In the genomic region with DNA sequence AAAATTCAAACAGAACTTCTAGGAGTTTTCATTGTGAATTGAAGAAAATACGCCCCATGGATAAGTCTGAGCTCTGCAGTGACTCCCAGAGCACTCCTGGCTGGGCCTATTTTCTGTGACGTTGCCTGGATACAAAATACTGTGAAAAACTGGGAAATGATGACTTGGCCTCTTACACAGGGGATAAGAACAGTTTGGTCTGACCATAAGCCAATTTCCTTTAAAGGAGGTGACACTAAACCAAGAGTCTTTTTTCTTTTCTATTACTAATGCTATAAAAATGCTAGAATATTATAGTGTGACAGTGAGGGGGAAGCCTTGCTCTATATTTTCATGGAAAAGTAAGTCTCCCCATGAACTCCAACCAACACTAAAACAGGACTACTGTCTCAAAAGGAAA, we compare ENCODE assay signal across 8 cellular contexts. TPM values are rescaled to one million over a fixed set of nuclear protein-coding genes. Genes with fewer than 3 reads are reported as not detected.
DNase-seq lines count a peak whose midpoint lies in the region; ATAC-seq and TF ChIP-seq lines count a peak whose summit lies in the region.

No MANE protein-coding gene starts in this region.

- TF ChIP-seq CTCF in HL-60 (IDR thresholded peaks at IDR 0.05; ENCODE audit: insufficient read depth, low read length): no peak
- no peak for TF ChIP-seq CTCF in MCF 10A (IDR thresholded peaks at IDR 0.05; ENCODE audit: unreplicated experiment)
- no peak for TF ChIP-seq CTCF in kidney epithelial cell (IDR thresholded peaks at IDR 0.05; ENCODE audit: insufficient read depth, low read length, poor library complexity, severe bottlenecking)

- CTCF ChIA-PET in MCF 10A (lab: Yijun Ruan, JAX): interaction anchor here (0.5 to 12.9 kb wide), 9 partner anchors 11 to 217 kb away, joined by 3 to 139 read pairs (median 4); a partner anchor contains a TSS
- CTCF ChIA-PET in activated CD4-positive, alpha-beta memory T cell treated with anti-CD3 and anti-CD28 coated beads, Interleukin-2, amount 10 ng/mL, durations not matched to agents 7 days and 5 days (lab: Charles Lee): no interaction called here

- intact Hi-C loops in MCF 10A (cut with micrococcal nuclease): loop anchor here (2.0 kb wide), 1 partner anchor 52 kb away; no protein-coding TSS in a partner anchor

- no peak for DNase-seq in HL-60 (ENCODE audit: low read depth in 1 of 2, low spot score in 1 of 2)
- DNase-seq in MCF 10A (ENCODE audit: unreplicated experiment): peak; percentile 72
- peak; percentile 80 for DNase-seq in kidney epithelial cell (ENCODE audit: low read depth)
- DNase-seq in stromal cell of bone marrow (ENCODE audit: low read depth): peak; percentile 98
- no peak for DNase-seq in activated CD4-positive, alpha-beta memory T cell treated with anti-CD3 and anti-CD28 coated beads, Interleukin-2, amount 10 ng/mL, durations not matched to agents 7 days and 5 days

- TF ChIP-seq POLR2A in GM18505 (IDR thresholded peaks at IDR 0.05; ENCODE audit: borderline replicate concordance, extremely low read depth, insufficient read depth, insufficient read length): no peak

- ATAC-seq in HG02840 (IDR thresholded peaks at IDR 0.05; ENCODE audit: low FRiP score, unreplicated experiment) (no peak), HG02884 (IDR thresholded peaks at IDR 0.05; ENCODE audit: unreplicated experiment) (no peak), GM18505 (IDR thresholded peaks at IDR 0.05; ENCODE audit: unreplicated experiment) (no peak)

- no peaks in the 10 kb centered on the region for H3K9me3 Mint-ChIP-seq in MCF 10A (ENCODE audit: unreplicated experiment)
- no peaks in the 10 kb centered on the region for H3K9me3 Mint-ChIP-seq in activated CD4-positive, alpha-beta memory T cell treated with anti-CD3 and anti-CD28 coated beads, Interleukin-2, amount 10 ng/mL, durations not matched to agents 7 days and 5 days

- peaks cover 58% of the 10 kb centered on the region for H3K4me1 Mint-ChIP-seq in MCF 10A (ENCODE audit: insufficient read depth, unreplicated experiment)
- H3K4me1 Mint-ChIP-seq in activated CD4-positive, alpha-beta memory T cell treated with anti-CD3 and anti-CD28 coated beads, Interleukin-2, amount 10 ng/mL, durations not matched to agents 7 days and 5 days: no peaks in the 10 kb centered on the region

- POLR2A ChIA-PET in MCF 10A (lab: Yijun Ruan, JAX): interaction anchor here (0.5 to 39.8 kb wide), 16 partner anchors 9 to 505 kb away, joined by 3 to 2342 read pairs (median 5); a partner anchor contains a TSS
- POLR2A ChIA-PET in activated CD4-positive, alpha-beta memory T cell treated with anti-CD3 and anti-CD28 coated beads, Interleukin-2, amount 10 ng/mL, durations not matched to agents 7 days and 5 days (lab: Charles Lee): no interaction called here

- H3K27me3 ChIP-seq in HL-60 (ENCODE audit: insufficient read depth, poor library complexity, severe bottlenecking) (no peaks in the 10 kb centered on the region), kidney epithelial cell (ENCODE audit: control insufficient read depth, insufficient read depth, low read length) (no peaks in the 10 kb centered on the region)

- H3K4me3 ChIP-seq in HL-60 (replicated peaks; ENCODE audit: insufficient read depth, low read length): no peak overlapping the region
- no peak overlapping the region for H3K4me3 ChIP-seq in kidney epithelial cell (ENCODE audit: low read depth, low read length)

- no peaks in the 10 kb centered on the region for H3K36me3 ChIP-seq in kidney epithelial cell (ENCODE audit: control insufficient read depth, insufficient read depth, low read length)

- no peaks in the 10 kb centered on the region for H3K27me3 Mint-ChIP-seq in MCF 10A (ENCODE audit: insufficient read depth, unreplicated experiment)
- no peaks in the 10 kb centered on the region for H3K27me3 Mint-ChIP-seq in activated CD4-positive, alpha-beta memory T cell treated with anti-CD3 and anti-CD28 coated beads, Interleukin-2, amount 10 ng/mL, durations not matched to agents 7 days and 5 days

- TSS peak; percentile 97 for BruUV-seq in MCF 10A (replicated peaks; lab: Mats Ljungman, UMichigan)

- peak overlapping the region; percentile 26 for H3K27ac ChIP-seq in HL-60 (replicated peaks)

- peak overlapping the region; percentile 98 for H3K27ac Mint-ChIP-seq in MCF 10A (ENCODE audit: low read depth, unreplicated experiment)
- no peak overlapping the region for H3K27ac Mint-ChIP-seq in activated CD4-positive, alpha-beta memory T cell treated with anti-CD3 and anti-CD28 coated beads, Interleukin-2, amount 10 ng/mL, durations not matched to agents 7 days and 5 days

- H3K36me3 Mint-ChIP-seq in MCF 10A (ENCODE audit: insufficient read depth, unreplicated experiment): peaks cover 31% of the 10 kb centered on the region
- no peaks in the 10 kb centered on the region for H3K36me3 Mint-ChIP-seq in activated CD4-positive, alpha-beta memory T cell treated with anti-CD3 and anti-CD28 coated beads, Interleukin-2, amount 10 ng/mL, durations not matched to agents 7 days and 5 days (ENCODE audit: low read depth)

- H3K4me3 Mint-ChIP-seq in MCF 10A (ENCODE audit: unreplicated experiment): peak overlapping the region; percentile 70
- H3K4me3 Mint-ChIP-seq in activated CD4-positive, alpha-beta memory T cell treated with anti-CD3 and anti-CD28 coated beads, Interleukin-2, amount 10 ng/mL, durations not matched to agents 7 days and 5 days: no peak overlapping the region

RNA-seq across cellular contexts. Expression of a gene that starts 45.6 kb away (rescaled TPM):
- 167 and 181 TPM in 2 replicates for total RNA-seq in MCF 10A (2022)
- total RNA-seq in kidney epithelial cell: 141 and 142 TPM in 2 replicates
- total RNA-seq in activated CD4-positive, alpha-beta memory T cell treated with anti-CD3 and anti-CD28 coated beads, Interleukin-2, amount 10 ng/mL, durations not matched to agents 7 days and 5 days: 10 to 100 TPM; 10.8 to 10.9 TPM

RNA-seq across cellular contexts. Expression of a gene that starts 59.8 kb away (rescaled TPM):
- total RNA-seq in MCF 10A (2022) (25.2 and 39.4 TPM in 2 replicates), kidney epithelial cell (7.6 and 11.4 TPM in 2 replicates)
- 10 to 100 TPM; 82.5 to 84.6 TPM for total RNA-seq in activated CD4-positive, alpha-beta memory T cell treated with anti-CD3 and anti-CD28 coated beads, Interleukin-2, amount 10 ng/mL, durations not matched to agents 7 days and 5 days

Comparison
In these comparisons a context has a peak if more than half of its experiments do, and no peak if none do; other contexts are left out.
1. DNase-seq: peak in MCF 10A (single experiment), kidney epithelial cell (single experiment) and stromal cell of bone marrow (single experiment); none in HL-60 (0 of 2) and activated CD4-positive, alpha-beta memory T cell treated with anti-CD3 and anti-CD28 coated beads, Interleukin-2, amount 10 ng/mL, durations not matched to agents 7 days and 5 days (single experiment).
2. RNA of a gene that starts 45.6 kb away (total RNA-seq): 167 to 181 TPM in MCF 10A and 141 to 142 TPM in kidney epithelial cell; 10.8 to 10.9 TPM in activated CD4-positive, alpha-beta memory T cell treated with anti-CD3 and anti-CD28 coated beads, Interleukin-2, amount 10 ng/mL, durations not matched to agents 7 days and 5 days; every median in the first group is over 10 times any median in the second.